Comparison of ENCODE assay signal across 27 cellular contexts in genomic region chr1:186492531-186493291, GRCh38. TPM values are rescaled to one million over a fixed set of nuclear protein-coding genes. Genes with fewer than 3 reads are reported as not detected.
DNase-seq lines count a peak whose midpoint lies in the region; ATAC-seq, FAIRE-seq and TF ChIP-seq lines count a peak whose summit lies in the region.
"Had no signal": no experiment of that assay in that cellular context is flagged by ENCODE, and none has a peak within 500 bp of the region (broad histone marks: within the 10 kb centered on the region; RNA-seq: fewer than 3 reads in every experiment).

No MANE protein-coding gene starts in this region.

- H3K4me3 ChIP-seq in astrocyte (ENCODE audit: insufficient read depth, low read depth, low read length) = no peak overlapping the region
- H3K4me3 ChIP-seq in upper lobe of right lung = no peak overlapping the region
- H3K4me3 ChIP-seq: cardiac muscle cell, psoas muscle, SJSA1, thoracic aorta had no signal

- H3K4me1 ChIP-seq in astrocyte (ENCODE audit: insufficient read depth, low read length) = peaks cover 7% of the 10 kb centered on the region
- no peaks in the 10 kb centered on the region for H3K4me1 ChIP-seq in upper lobe of right lung
- H3K4me1 ChIP-seq: psoas muscle, SJSA1 had no signal

- ATAC-seq in upper lobe of right lung (peak; percentile 82), GM18502 (IDR thresholded peaks at IDR 0.05; ENCODE audit: poor library complexity, unreplicated experiment) (no peak), T-helper 17 cell (no peak)
- ATAC-seq: psoas muscle; stimulated activated naive B cell treated with anti-CD40 and anti-IgM and Interleukin-4, amounts not matched to agents 10 μg/mL and 1 μg/mL and 100 μg/mL, for 72 hours had no signal

- H3K4me1 Mint-ChIP-seq in astrocyte (ENCODE audit: low read depth, unreplicated experiment) (peaks cover 11% of the 10 kb centered on the region), T-helper 17 cell (no peaks in the 10 kb centered on the region)

- peaks cover 2% of the 10 kb centered on the region for H3K9me3 Mint-ChIP-seq in astrocyte (ENCODE audit: unreplicated experiment)
- H3K9me3 Mint-ChIP-seq: stimulated activated naive B cell treated with anti-CD40 and anti-IgM and Interleukin-4, amounts not matched to agents 10 μg/mL and 1 μg/mL and 100 μg/mL, for 72 hours had no signal

- no peak overlapping the region for H3K27ac Mint-ChIP-seq in astrocyte (ENCODE audit: unreplicated experiment)
- H3K27ac Mint-ChIP-seq in T-helper 17 cell = no peak overlapping the region
- H3K27ac Mint-ChIP-seq: memory B cell; stimulated activated naive B cell treated with anti-CD40 and anti-IgM and Interleukin-4, amounts not matched to agents 10 μg/mL and 1 μg/mL and 100 μg/mL, for 72 hours had no signal

- H4K20me1 ChIP-seq in astrocyte (ENCODE audit: insufficient read depth, low read length) = no peaks in the 10 kb centered on the region

- H3K9ac ChIP-seq in astrocyte (ENCODE audit: low read length) = peak overlapping the region; percentile 40

- H3K4me2 ChIP-seq in astrocyte (ENCODE audit: low read length) = peak overlapping the region; percentile 45

- H3K9me3 ChIP-seq in astrocyte (ENCODE audit: insufficient read depth, low read depth, low read length) = no peaks in the 10 kb centered on the region
- H3K9me3 ChIP-seq in upper lobe of right lung = no peaks in the 10 kb centered on the region
- H3K9me3 ChIP-seq in T-helper 17 cell (ENCODE audit: control insufficient read depth, low read length, poor library complexity, severe bottlenecking) = no peaks in the 10 kb centered on the region
- H3K9me3 ChIP-seq: psoas muscle, SJSA1, thoracic aorta had no signal

- DNase-seq in HT-29 (ENCODE audit: low spot score) (peak; percentile 75), astrocyte (ENCODE audit: low read depth) (peak; percentile 52), iris pigment epithelial cell (ENCODE audit: low read depth) (peak; percentile 70), upper lobe of right lung (no peak), NCI-H1436 (lab: John Stamatoyannopoulos, UW) (no peak), T-helper 17 cell (no peak)
- DNase-seq: activated CD4-positive, alpha-beta T cell treated with anti-CD3 and anti-CD28 coated beads, Interleukin-2, amount 50 U/mL, for 4 hours; activated CD8-positive, alpha-beta memory T cell treated with anti-CD3 and anti-CD28 coated beads, Interleukin-2, amount 50 U/mL, for 48 hours; hippocampal formation; NCI-H1105 treated with DMSO at 0.1 percent for 48 hours; NCI-H2081 treated with DMSO at 0.1 percent for 48 hours; psoas muscle; stimulated activated CD4-positive, alpha-beta T cell treated with anti-CD3 and anti-CD28 coated beads, Interleukin-2, amount 100 ng/mL, for 48 hours; stimulated activated naive B cell treated with anti-CD40 and anti-IgM and Interleukin-4, amounts not matched to agents 10 μg/mL and 1 μg/mL and 100 μg/mL, for 72 hours; T-helper 2 cell; WERI-Rb-1 had no signal

- H3K27me3 ChIP-seq in astrocyte (ENCODE audit: insufficient read depth, low read length) (no peaks in the 10 kb centered on the region), upper lobe of right lung (no peaks in the 10 kb centered on the region)
- H3K27me3 ChIP-seq: cardiac muscle cell, SJSA1 had no signal

- H2AFZ ChIP-seq in astrocyte (ENCODE audit: low read depth, low read length) = no peak overlapping the region

- no peaks in the 10 kb centered on the region for H3K36me3 Mint-ChIP-seq in astrocyte (ENCODE audit: low read depth, unreplicated experiment)
- H3K36me3 Mint-ChIP-seq in T-helper 17 cell (ENCODE audit: low read depth) = no peaks in the 10 kb centered on the region
- H3K36me3 Mint-ChIP-seq: memory B cell; stimulated activated naive B cell treated with anti-CD40 and anti-IgM and Interleukin-4, amounts not matched to agents 10 μg/mL and 1 μg/mL and 100 μg/mL, for 72 hours had no signal

- peak; percentile 37 for FAIRE-seq in astrocyte (lab: Jason Lieb, UNC)
- FAIRE-seq: endometrium, islet of Langerhans, RCC 7860 had no signal

- no peaks in the 10 kb centered on the region for H3K79me2 ChIP-seq in astrocyte (ENCODE audit: insufficient read depth, low read length)

- H3K27ac ChIP-seq in astrocyte (ENCODE audit: low read depth, low read length) (peak overlapping the region; percentile 43), upper lobe of right lung (peak overlapping the region; percentile 52)
- H3K27ac ChIP-seq: cardiac muscle cell, psoas muscle, SJSA1, thoracic aorta, WERI-Rb-1 had no signal

- H3K36me3 ChIP-seq in astrocyte (ENCODE audit: insufficient read depth, low read length) = no peaks in the 10 kb centered on the region
- H3K36me3 ChIP-seq in upper lobe of right lung = no peaks in the 10 kb centered on the region
- H3K36me3 ChIP-seq: cardiac muscle cell, SJSA1, thoracic aorta, WERI-Rb-1 had no signal

- TF ChIP-seq CTCF in astrocyte (IDR thresholded peaks at IDR 0.05; ENCODE audit: insufficient read depth, low read depth, low read length) (no peak), upper lobe of right lung (IDR thresholded peaks at IDR 0.05) (no peak)

- no peaks in the 10 kb centered on the region for H3K27me3 Mint-ChIP-seq in astrocyte (ENCODE audit: low read depth, unreplicated experiment)
- H3K27me3 Mint-ChIP-seq in T-helper 17 cell = no peaks in the 10 kb centered on the region
- H3K27me3 Mint-ChIP-seq: memory B cell; stimulated activated naive B cell treated with anti-CD40 and anti-IgM and Interleukin-4, amounts not matched to agents 10 μg/mL and 1 μg/mL and 100 μg/mL, for 72 hours had no signal

- H3K4me3 Mint-ChIP-seq in astrocyte (ENCODE audit: unreplicated experiment) (no peak overlapping the region), T-helper 17 cell (no peak overlapping the region)
- H3K4me3 Mint-ChIP-seq: memory B cell; stimulated activated naive B cell treated with anti-CD40 and anti-IgM and Interleukin-4, amounts not matched to agents 10 μg/mL and 1 μg/mL and 100 μg/mL, for 72 hours had no signal

- intact Hi-C loops in upper lobe of right lung (cut with DNase I) = no loop called here

RNA-seq across cellular contexts. Expression of gene PDC, which starts 31.8 kb away (rescaled TPM):
- total RNA-seq in HT-29 (2014; rRNA removed; shearing (Covaris generic)) = not detected in 2 replicates
- total RNA-seq in astrocyte (not detected in 2 replicates), upper lobe of right lung (not detected), T-helper 17 cell (not detected)
- total RNA-seq: cardiac muscle cell, Daoy, LHCN-M2, NCI-H460, psoas muscle, SJSA1, thoracic aorta had no signal

Comparison
In these comparisons a context has a peak if more than half of its experiments do, and no peak if none do; other contexts are left out.
1. DNase-seq: peak in HT-29 (single experiment), astrocyte (single experiment) and iris pigment epithelial cell (single experiment); none in upper lobe of right lung (single experiment), NCI-H1436 (single experiment) and T-helper 17 cell (0 of 3).